Comparison of ENCODE assay signal across 20 cellular contexts in genomic region chr13:22933571-22934181, GRCh38.
DNase-seq lines count a peak whose midpoint lies in the region; ATAC-seq, FAIRE-seq and TF ChIP-seq lines count a peak whose summit lies in the region.
"Had no signal": no experiment of that assay in that cellular context is flagged by ENCODE, and none has a peak within 500 bp of the region (broad histone marks: within the 10 kb centered on the region; RNA-seq: fewer than 3 reads in every experiment).

No MANE protein-coding gene starts in this region.

- TF ChIP-seq POLR2A in HepG2 (IDR thresholded peaks at IDR 0.05; ENCODE audit: insufficient read depth in 1 of 2, low read depth in 2 of 2, low read length in 2 of 2) (no peak), right lobe of liver (IDR thresholded peaks at IDR 0.05) (no peak), GM12878 (IDR thresholded peaks at IDR 0.05; ENCODE audit: low read depth, low read length) (no peak), esophagus squamous epithelium (IDR thresholded peaks at IDR 0.05) (no peak)

- H3K36me3 Mint-ChIP-seq in naive thymus-derived CD4-positive, alpha-beta T cell: no peaks in the 10 kb centered on the region

- H3K9me3 ChIP-seq in HepG2 (ENCODE audit: low read length) (no peaks in the 10 kb centered on the region), right lobe of liver (no peaks in the 10 kb centered on the region), GM12878 (replicated peaks; ENCODE audit: control insufficient read depth, insufficient read depth, low read length) (no peaks in the 10 kb centered on the region; the same call in 2 of the 3 replicates), esophagus squamous epithelium (no peaks in the 10 kb centered on the region)
- H3K9me3 ChIP-seq in naive thymus-derived CD4-positive, alpha-beta T cell (ENCODE audit: control insufficient read depth in 2 of 3, low read length in 3 of 3): no peaks in the 10 kb centered on the region
- H3K9me3 ChIP-seq: A549, HAP-1 had no signal

- H3K36me3 ChIP-seq in HepG2 (replicated peaks in 1 of 2; ENCODE audit: control insufficient read depth in 1 of 2, insufficient read depth in 2 of 2, low read length in 2 of 2) (no peaks in the 10 kb centered on the region), right lobe of liver (no peaks in the 10 kb centered on the region), GM12878 (ENCODE audit: control insufficient read depth in 2 of 2, insufficient read depth in 2 of 2, low read length in 1 of 2) (no peaks in the 10 kb centered on the region), esophagus squamous epithelium (no peaks in the 10 kb centered on the region)
- no peaks in the 10 kb centered on the region for H3K36me3 ChIP-seq in naive thymus-derived CD4-positive, alpha-beta T cell (ENCODE audit: control insufficient read depth in 2 of 3, insufficient read depth in 3 of 3, low read length in 3 of 3)
- H3K36me3 ChIP-seq: HAP-1 had no signal

- TF ChIP-seq RAD21 in HepG2 (CRISPR knock-in tag; IDR thresholded peaks at IDR 0.05): no peak
- no peak for TF ChIP-seq RAD21 in GM12878 (IDR thresholded peaks at IDR 0.05; ENCODE audit: insufficient read depth, low read depth, low read length)

- no peak overlapping the region for H3K4me3 ChIP-seq in HepG2 (replicated peaks in 1 of 3; ENCODE audit: insufficient read depth in 1 of 3, low read depth in 2 of 3, low read length in 3 of 3)
- no peak overlapping the region for H3K4me3 ChIP-seq in right lobe of liver
- no peak overlapping the region for H3K4me3 ChIP-seq in GM12878
- H3K4me3 ChIP-seq in naive thymus-derived CD4-positive, alpha-beta T cell (ENCODE audit: low read length): no peak overlapping the region
- H3K4me3 ChIP-seq in esophagus squamous epithelium: no peak overlapping the region
- H3K4me3 ChIP-seq: A549, HAP-1 had no signal

- SMC1A ChIA-PET in GM12878 (lab: Charles Lee; ENCODE audit: uncharacterized antibody, unreplicated experiment): no interaction called here

- no TSS peak for BruUV-seq in HepG2 (replicated peaks; lab: Mats Ljungman, UMichigan)
- no TSS peak for BruUV-seq in GM12878 (replicated peaks; lab: Mats Ljungman, UMichigan)

- H3K9ac ChIP-seq in HepG2 (ENCODE audit: insufficient read depth, low read depth, low read length) (no peak overlapping the region), GM12878 (ENCODE audit: control insufficient read depth, insufficient read depth, low read length) (no peak overlapping the region)
- H3K9ac ChIP-seq: KMS-11 had no signal

- CTCF ChIA-PET in HepG2 (lab: Yijun Ruan, JAX; ENCODE audit: low intra/inter-chr PET ratio, low total read pairs) (no interaction called here), GM12878 (lab: Yijun Ruan, JAX) (no interaction called here)
- CTCF ChIA-PET in naive thymus-derived CD4-positive, alpha-beta T cell (lab: Charles Lee): no interaction called here

- POLR2A ChIA-PET in HepG2 (lab: Yijun Ruan, JAX): no interaction called here
- POLR2A ChIA-PET in GM12878 (lab: Charles Lee): no interaction called here
- POLR2A ChIA-PET in naive thymus-derived CD4-positive, alpha-beta T cell (lab: Charles Lee): no interaction called here

- intact Hi-C loops in HepG2 (cut with micrococcal nuclease; ENCODE audit: unreplicated experiment) (loop anchor here (10.0 kb wide), 1 partner anchor 1421 kb away; no protein-coding TSS in a partner anchor), right lobe of liver (cut with DNase I) (no loop called here), GM12878 (cut with micrococcal nuclease; ENCODE audit: unreplicated experiment) (loop anchor here (10.0 kb wide), 1 partner anchor 1421 kb away; no protein-coding TSS in a partner anchor), esophagus squamous epithelium (cut with DNase I) (loop anchor here (10.0 kb wide), 1 partner anchor 1421 kb away; no protein-coding TSS in a partner anchor)
- intact Hi-C loops in naive thymus-derived CD4-positive, alpha-beta T cell (cut with micrococcal nuclease): no loop called here

- no peak for TF ChIP-seq EP300 in HepG2 (IDR thresholded peaks at IDR 0.05; ENCODE audit: low read depth in 2 of 2, low read length in 2 of 2)
- TF ChIP-seq EP300 in HepG2 (CRISPR knock-in tag; IDR thresholded peaks at IDR 0.05; ENCODE audit: borderline replicate concordance): no peak
- no peak for TF ChIP-seq EP300 in GM12878 (IDR thresholded peaks at IDR 0.05; ENCODE audit: borderline replicate concordance in 1 of 2, control insufficient read depth in 1 of 2, low read depth in 2 of 2, low read length in 2 of 2)

- peaks cover 0 to 3% of the 10 kb centered on the region in 2 experiments; a peak in 2 of 5 replicates for H3K27me3 ChIP-seq in HepG2 (ENCODE audit: control insufficient read depth in 1 of 2, insufficient read depth in 2 of 2, low read length in 2 of 2)
- no peaks in the 10 kb centered on the region for H3K27me3 ChIP-seq in right lobe of liver
- H3K27me3 ChIP-seq in GM12878 (replicated peaks in 1 of 2; ENCODE audit: control insufficient read depth in 2 of 2, insufficient read depth in 2 of 2, low read length in 1 of 2): no peaks in the 10 kb centered on the region
- no peaks in the 10 kb centered on the region for H3K27me3 ChIP-seq in naive thymus-derived CD4-positive, alpha-beta T cell (ENCODE audit: control insufficient read depth in 2 of 2, insufficient read depth in 2 of 2, low read length in 2 of 2)
- H3K27me3 ChIP-seq in esophagus squamous epithelium: no peaks in the 10 kb centered on the region

- H3K79me2 ChIP-seq in HepG2 (ENCODE audit: insufficient read depth, low read length): no peaks in the 10 kb centered on the region
- H3K79me2 ChIP-seq in GM12878 (ENCODE audit: control insufficient read depth, insufficient read depth, low read length): no peaks in the 10 kb centered on the region

- 15% methylated on average over 8 of the region's 8 CpGs for WGBS in HepG2 (ENCODE audit: low lambda C conversion rate)
- 68% methylated on average over 8 of the region's 8 CpGs for WGBS in right lobe of liver (ENCODE audit: insufficient coverage, low coverage, low lambda C conversion rate, missing lambda C conversion rate)
- 68% methylated on average over 8 of the region's 8 CpGs for WGBS in GM12878 (ENCODE audit: insufficient coverage, insufficient replicate concordance, low lambda C conversion rate, missing lambda C conversion rate)
- 74 to 85% methylated on average over 8 of the region's 8 CpGs for WGBS in esophagus squamous epithelium, 2 donors

- RAD21 ChIA-PET in GM12878 (lab: Charles Lee; ENCODE audit: unreplicated experiment): no interaction called here

- H3K4me1 ChIP-seq in HepG2 (ENCODE audit: insufficient read depth, low read length) (no peaks in the 10 kb centered on the region), right lobe of liver (no peaks in the 10 kb centered on the region), GM12878 (ENCODE audit: control insufficient read depth, insufficient read depth, low read length) (no peaks in the 10 kb centered on the region), esophagus squamous epithelium (no peaks in the 10 kb centered on the region)
- H3K4me1 ChIP-seq in naive thymus-derived CD4-positive, alpha-beta T cell (ENCODE audit: control insufficient read depth in 2 of 2, insufficient read depth in 2 of 2, low read length in 2 of 2): no peaks in the 10 kb centered on the region
- H3K4me1 ChIP-seq: A549, Caco-2, HAP-1 had no signal

- DNase-seq in HepG2 (ENCODE audit: low spot score) (no peak), right lobe of liver (no peak), GM12878 (ENCODE audit: low read depth, low spot score) (no peak), NCI-H345 (lab: John Stamatoyannopoulos, UW) (no peak), esophagus squamous epithelium (lab: John Stamatoyannopoulos, UW) (no peak)
- DNase-seq in naive thymus-derived CD4-positive, alpha-beta T cell: no peak
- DNase-seq: AML-193; Caco-2; CD4-positive, alpha-beta T cell; GOT3 had no signal

- TF ChIP-seq CTCF in HepG2 (CRISPR knock-in tag; IDR thresholded peaks at IDR 0.05): no peak
- no peak for TF ChIP-seq CTCF in right lobe of liver (IDR thresholded peaks at IDR 0.05)
- no peak for TF ChIP-seq CTCF in GM12878 (IDR thresholded peaks at IDR 0.05 in 2 of 3, conservative IDR thresholded peaks at IDR 0.05 in 1 of 3; ENCODE audit: control insufficient read depth in 2 of 3, extremely low read depth in 1 of 3, insufficient read depth in 1 of 3, low read depth in 3 of 3, low read length in 3 of 3)
- no peak for TF ChIP-seq CTCF in esophagus squamous epithelium (IDR thresholded peaks at IDR 0.05)

- no peak overlapping the region for H3K4me3 Mint-ChIP-seq in naive thymus-derived CD4-positive, alpha-beta T cell
- H3K4me3 Mint-ChIP-seq: CD4-positive, alpha-beta T cell had no signal

- no peak overlapping the region for H3K27ac ChIP-seq in HepG2 (ENCODE audit: extremely low read length, insufficient read depth, low read length)
- H3K27ac ChIP-seq in right lobe of liver: no peak overlapping the region
- H3K27ac ChIP-seq in GM12878 (ENCODE audit: control insufficient read depth, insufficient read depth): no peak overlapping the region
- no peak overlapping the region for H3K27ac ChIP-seq in naive thymus-derived CD4-positive, alpha-beta T cell (ENCODE audit: low read depth, low read length)
- no peak overlapping the region for H3K27ac ChIP-seq in esophagus squamous epithelium
- H3K27ac ChIP-seq: 22Rv1, A549, C4-2B, HL-60, KMS-11 had no signal

- peaks cover 0 to 2% (median 0%) of the 10 kb centered on the region in 7 donors for H3K4me1 Mint-ChIP-seq in naive thymus-derived CD4-positive, alpha-beta T cell

- H3K4me2 ChIP-seq in HepG2 (ENCODE audit: low read depth, low read length): no peak overlapping the region
- H3K4me2 ChIP-seq in GM12878 (ENCODE audit: control insufficient read depth, insufficient read depth): no peak overlapping the region
- H3K4me2 ChIP-seq: A549, KMS-11 had no signal

- in situ Hi-C loops in HepG2 (cut with HindIII; ENCODE audit: extremely low pct_ligation_motif_present, low pct_unique_long_range_greater_than_20kb) (loop anchor here (10.0 kb wide), 1 partner anchor 1421 kb away; no protein-coding TSS in a partner anchor), GM12878 (cut with MboI) (no loop called here)

- ATAC-seq in HepG2 (no peak), right lobe of liver (no peak), GM12878 (no peak), GM21786 (IDR thresholded peaks at IDR 0.05; ENCODE audit: unreplicated experiment) (no peak), HG02759 (IDR thresholded peaks at IDR 0.05; ENCODE audit: unreplicated experiment) (no peak)
- ATAC-seq in naive thymus-derived CD4-positive, alpha-beta T cell: peak; percentile 17
- ATAC-seq: A549 had no signal

- peak; percentile 26 for FAIRE-seq in HepG2 (lab: Jason Lieb, UNC)
- peak; percentile 85 for FAIRE-seq in GM12878 (lab: Jason Lieb, UNC)
- FAIRE-seq: A549, D721Med, G401.6 had no signal

- no peak overlapping the region for H3K27ac Mint-ChIP-seq in naive thymus-derived CD4-positive, alpha-beta T cell
- H3K27ac Mint-ChIP-seq: CD4-positive, alpha-beta T cell had no signal

- H3K9me3 Mint-ChIP-seq in naive thymus-derived CD4-positive, alpha-beta T cell: peaks cover 0 to 5% (median 0%) of the 10 kb centered on the region in 11 donors
- H3K9me3 Mint-ChIP-seq: CD4-positive, alpha-beta T cell had no signal

- H4K20me1 ChIP-seq in HepG2 (ENCODE audit: insufficient read depth, low read length) (no peaks in the 10 kb centered on the region), GM12878 (ENCODE audit: control insufficient read depth, insufficient read depth) (no peaks in the 10 kb centered on the region)

- H2AFZ ChIP-seq in HepG2 (ENCODE audit: low read length) (no peak overlapping the region), GM12878 (ENCODE audit: control insufficient read depth, low read depth, low read length) (no peak overlapping the region)

- peaks cover 0 to 6% (median 5%) of the 10 kb centered on the region in 5 donors for H3K27me3 Mint-ChIP-seq in naive thymus-derived CD4-positive, alpha-beta T cell

Comparison
In these comparisons a context has a peak if more than half of its experiments do, and no peak if none do; other contexts are left out.
1. intact Hi-C loops: an anchor here in HepG2 (10.0 kb wide), GM12878 (10.0 kb wide) and esophagus squamous epithelium (10.0 kb wide); none called in right lobe of liver and naive thymus-derived CD4-positive, alpha-beta T cell.
2. Of the 75 proteins assayed by ChIP-seq in both HepG2 and GM12878: peak only in HepG2: FOXK2 and RAD51; only in GM12878: BCL3; in both: none; in neither: 71; mixed calls (peak in some experiments, not most) for 1.